Comparison of ENCODE assay signal across 17 cellular contexts in genomic region chr10:34397324-34397723, GRCh38.
DNase-seq lines count a peak whose midpoint lies in the region; ATAC-seq and TF ChIP-seq lines count a peak whose summit lies in the region.
"Had no signal": no experiment of that assay in that cellular context is flagged by ENCODE, and none has a peak within 500 bp of the region (broad histone marks: within the 10 kb centered on the region; RNA-seq: fewer than 3 reads in every experiment).

No MANE protein-coding gene starts in this region.

- H2AK5ac ChIP-seq in mesenchymal stem cell (ENCODE audit: low read length, severe bottlenecking), result no peak overlapping the region

- no peak overlapping the region for H2BK15ac ChIP-seq in mesenchymal stem cell (ENCODE audit: low read depth, poor library complexity, severe bottlenecking)

- no peak for TF ChIP-seq EP300 in sigmoid colon (IDR thresholded peaks at IDR 0.05)

- TF ChIP-seq CTCF in HL-60 (IDR thresholded peaks at IDR 0.05; ENCODE audit: insufficient read depth, low read length), result no peak
- TF ChIP-seq CTCF in coronary artery (IDR thresholded peaks at IDR 0.05), result no peak
- TF ChIP-seq CTCF in sigmoid colon (IDR thresholded peaks at IDR 0.05), result no peak

- no peaks in the 10 kb centered on the region for H3K36me3 Mint-ChIP-seq in naive thymus-derived CD4-positive, alpha-beta T cell

- no peak for ATAC-seq in naive thymus-derived CD4-positive, alpha-beta T cell
- ATAC-seq: activated CD4-positive, CD25-positive, alpha-beta regulatory T cell treated with anti-CD3 and anti-CD28 coated beads, Interleukin-2, amount 50 U/mL, for 24 hours; T-helper 17 cell had no signal

- intact Hi-C loops in naive thymus-derived CD4-positive, alpha-beta T cell (cut with micrococcal nuclease), result no loop called here
- intact Hi-C loops in sigmoid colon (cut with DNase I), result no loop called here

- H3K36me3 ChIP-seq in mesenchymal stem cell (ENCODE audit: control insufficient read depth in 1 of 2, insufficient read depth in 2 of 2, low read depth in 1 of 2, low read length in 2 of 2) (peaks cover 9% of the 10 kb centered on the region in 2 experiments), sigmoid colon (peaks cover 0 to 11% (median 0%) of the 10 kb centered on the region in 4 donors)
- H3K36me3 ChIP-seq in naive thymus-derived CD4-positive, alpha-beta T cell (ENCODE audit: control insufficient read depth in 2 of 3, insufficient read depth in 3 of 3, low read length in 3 of 3), result no peaks in the 10 kb centered on the region
- H3K36me3 ChIP-seq: adrenal gland had no signal

- H2BK5ac ChIP-seq in mesenchymal stem cell (ENCODE audit: low read depth, low read length, poor library complexity, severe bottlenecking), result no peak overlapping the region

- no peak overlapping the region for H3K4me2 ChIP-seq in mesenchymal stem cell (ENCODE audit: low read length, poor library complexity, severe bottlenecking)
- H3K4me2 ChIP-seq: BLaER1 treated with 17β-estradiol and CSF1 and Interleukin-3, amounts not matched to agents 10 nM and 100 nM had no signal

- H4K91ac ChIP-seq in mesenchymal stem cell (ENCODE audit: low read length), result no peak overlapping the region

- TF ChIP-seq POLR2A in sigmoid colon (IDR thresholded peaks at IDR 0.05), result no peak

- H3K27ac ChIP-seq in HL-60 (replicated peaks) (peak overlapping the region; percentile 36; the same call in 1 of the 2 replicates), coronary artery (peak overlapping the region; percentile 9 to 30), mesenchymal stem cell (ENCODE audit: low read length, poor library complexity, severe bottlenecking) (no peak overlapping the region), sigmoid colon (no peak overlapping the region)
- no peak overlapping the region for H3K27ac ChIP-seq in naive thymus-derived CD4-positive, alpha-beta T cell (ENCODE audit: low read depth, low read length)
- H3K27ac ChIP-seq: BLaER1 treated with 17β-estradiol and CSF1 and Interleukin-3, amounts not matched to agents 10 nM and 100 nM; Peyer's patch had no signal

- DNase-seq in AG08396 (ENCODE audit: low spot score) (peak; percentile 19), HL-60 (ENCODE audit: low read depth in 1 of 2, low spot score in 1 of 2) (no peak), coronary artery (ENCODE audit: low spot score) (no peak), mesenchymal stem cell (peak; percentile 50), OCI-M1 (lab: John Stamatoyannopoulos, UW) (no peak), sigmoid colon (no peak)
- DNase-seq in naive thymus-derived CD4-positive, alpha-beta T cell, result no peak
- no peak for DNase-seq in activated effector memory CD4-positive, alpha-beta T cell treated with anti-CD3 and anti-CD28 coated beads, Interleukin-2, amount 50 U/mL, for 16 hours
- DNase-seq: adrenal gland, DND-41, dorsolateral prefrontal cortex, NCI-H187 treated with DMSO at 0.1 percent for 48 hours, NCI-H526, Peyer's patch, T-helper 17 cell had no signal

- no peak overlapping the region for H4K8ac ChIP-seq in mesenchymal stem cell (ENCODE audit: low read length)

- no peak overlapping the region for H3K23ac ChIP-seq in mesenchymal stem cell (ENCODE audit: low read length in 2 of 2)

- H2BK12ac ChIP-seq in mesenchymal stem cell (ENCODE audit: low read length in 2 of 2), result no peak overlapping the region

- CTCF ChIA-PET in naive thymus-derived CD4-positive, alpha-beta T cell (lab: Charles Lee), result no interaction called here

- POLR2A ChIA-PET in naive thymus-derived CD4-positive, alpha-beta T cell (lab: Charles Lee), result no interaction called here

- H3K4ac ChIP-seq in mesenchymal stem cell (ENCODE audit: low read depth in 1 of 2, low read length in 2 of 2), result no peak overlapping the region

- H3K4me1 Mint-ChIP-seq in naive thymus-derived CD4-positive, alpha-beta T cell, result no peaks in the 10 kb centered on the region
- H3K4me1 Mint-ChIP-seq: T-helper 17 cell had no signal

- H3K4me3 ChIP-seq in HL-60 (replicated peaks; ENCODE audit: insufficient read depth, low read length), result no peak overlapping the region
- H3K4me3 ChIP-seq in coronary artery, result no peak overlapping the region
- H3K4me3 ChIP-seq in mesenchymal stem cell (ENCODE audit: insufficient read depth in 1 of 2, low read depth in 1 of 2, low read length in 2 of 2), result no peak overlapping the region
- no peak overlapping the region for H3K4me3 ChIP-seq in naive thymus-derived CD4-positive, alpha-beta T cell (ENCODE audit: low read length)
- H3K4me3 ChIP-seq in sigmoid colon, result no peak overlapping the region
- H3K4me3 ChIP-seq: adrenal gland; BLaER1 treated with 17β-estradiol and CSF1 and Interleukin-3, amounts not matched to agents 10 nM and 100 nM; dorsolateral prefrontal cortex; Peyer's patch had no signal

- no CpG with 5 or more reads among the region's 1 CpG for WGBS in mesenchymal stem cell
- 58 to 83% methylated on average over 1 of the region's 1 CpG for WGBS in sigmoid colon, 2 donors

- no peak overlapping the region for H3K18ac ChIP-seq in mesenchymal stem cell (ENCODE audit: low read depth in 1 of 2, low read length in 2 of 2)

- H3K4me1 ChIP-seq in mesenchymal stem cell (ENCODE audit: control insufficient read depth, insufficient read depth, low read depth, low read length), result no peaks in the 10 kb centered on the region
- H3K4me1 ChIP-seq in naive thymus-derived CD4-positive, alpha-beta T cell (ENCODE audit: control insufficient read depth in 2 of 2, insufficient read depth in 2 of 2, low read length in 2 of 2), result no peaks in the 10 kb centered on the region
- no peaks in the 10 kb centered on the region for H3K4me1 ChIP-seq in sigmoid colon
- H3K4me1 ChIP-seq: BLaER1 treated with 17β-estradiol and CSF1 and Interleukin-3, amounts not matched to agents 10 nM and 100 nM; Peyer's patch had no signal

- no peaks in the 10 kb centered on the region for H3K27me3 ChIP-seq in HL-60 (ENCODE audit: insufficient read depth, poor library complexity, severe bottlenecking)
- no peaks in the 10 kb centered on the region for H3K27me3 ChIP-seq in mesenchymal stem cell (ENCODE audit: control insufficient read depth in 1 of 2, insufficient read depth in 1 of 2, low read length in 2 of 2)
- H3K27me3 ChIP-seq in naive thymus-derived CD4-positive, alpha-beta T cell (ENCODE audit: control insufficient read depth in 2 of 2, insufficient read depth in 2 of 2, low read length in 2 of 2), result no peaks in the 10 kb centered on the region
- H3K27me3 ChIP-seq in sigmoid colon, result no peaks in the 10 kb centered on the region
- H3K27me3 ChIP-seq: adrenal gland; BLaER1 treated with 17β-estradiol and CSF1 and Interleukin-3, amounts not matched to agents 10 nM and 100 nM; Peyer's patch had no signal

- peak overlapping the region; percentile 72 for H3K9ac ChIP-seq in mesenchymal stem cell (ENCODE audit: low read length)
- H3K9ac ChIP-seq: BLaER1 treated with 17β-estradiol and CSF1 and Interleukin-3, amounts not matched to agents 10 nM and 100 nM had no signal

- no peak overlapping the region for H2BK120ac ChIP-seq in mesenchymal stem cell (ENCODE audit: low read depth, low read length)

- no peak overlapping the region for H2AFZ ChIP-seq in mesenchymal stem cell (ENCODE audit: low read depth, low read length)

- H3K9me3 ChIP-seq in mesenchymal stem cell (ENCODE audit: control insufficient read depth, low read length), result no peaks in the 10 kb centered on the region
- H3K9me3 ChIP-seq in naive thymus-derived CD4-positive, alpha-beta T cell (ENCODE audit: control insufficient read depth in 2 of 3, low read length in 3 of 3), result no peaks in the 10 kb centered on the region
- H3K9me3 ChIP-seq in sigmoid colon, result no peaks in the 10 kb centered on the region
- H3K9me3 ChIP-seq: adrenal gland, Peyer's patch had no signal

- peaks cover 21% of the 10 kb centered on the region for H3K79me1 ChIP-seq in mesenchymal stem cell (replicated peaks; ENCODE audit: low read length, poor library complexity, severe bottlenecking)

- H3K27me3 Mint-ChIP-seq in naive thymus-derived CD4-positive, alpha-beta T cell, result peaks cover 0 to 4% (median 0%) of the 10 kb centered on the region in 5 donors

- H3K27ac Mint-ChIP-seq in naive thymus-derived CD4-positive, alpha-beta T cell, result no peak overlapping the region
- H3K27ac Mint-ChIP-seq: T-helper 17 cell had no signal

- no peaks in the 10 kb centered on the region for H3K9me3 Mint-ChIP-seq in naive thymus-derived CD4-positive, alpha-beta T cell

- H3K14ac ChIP-seq in mesenchymal stem cell (ENCODE audit: low read length in 2 of 2), result no peak overlapping the region

- no peak overlapping the region for H3K4me3 Mint-ChIP-seq in naive thymus-derived CD4-positive, alpha-beta T cell
- H3K4me3 Mint-ChIP-seq: T-helper 17 cell had no signal

Comparison
In these comparisons a context has a peak if more than half of its experiments do, and no peak if none do; other contexts are left out.
1. DNase-seq: peak in AG08396 (single experiment) and mesenchymal stem cell (single experiment); none in HL-60 (0 of 2), coronary artery (single experiment), naive thymus-derived CD4-positive, alpha-beta T cell (0 of 9), activated effector memory CD4-positive, alpha-beta T cell treated with anti-CD3 and anti-CD28 coated beads, Interleukin-2, amount 50 U/mL, for 16 hours (single experiment), OCI-M1 (single experiment) and sigmoid colon (single experiment).
2. H3K27ac ChIP-seq: peak in HL-60 (single experiment) and coronary artery (2 of 2); none in mesenchymal stem cell (single experiment), naive thymus-derived CD4-positive, alpha-beta T cell (single experiment) and sigmoid colon (0 of 4).